ENCODE assay signal across 1 cellular context in the genomic region with DNA sequence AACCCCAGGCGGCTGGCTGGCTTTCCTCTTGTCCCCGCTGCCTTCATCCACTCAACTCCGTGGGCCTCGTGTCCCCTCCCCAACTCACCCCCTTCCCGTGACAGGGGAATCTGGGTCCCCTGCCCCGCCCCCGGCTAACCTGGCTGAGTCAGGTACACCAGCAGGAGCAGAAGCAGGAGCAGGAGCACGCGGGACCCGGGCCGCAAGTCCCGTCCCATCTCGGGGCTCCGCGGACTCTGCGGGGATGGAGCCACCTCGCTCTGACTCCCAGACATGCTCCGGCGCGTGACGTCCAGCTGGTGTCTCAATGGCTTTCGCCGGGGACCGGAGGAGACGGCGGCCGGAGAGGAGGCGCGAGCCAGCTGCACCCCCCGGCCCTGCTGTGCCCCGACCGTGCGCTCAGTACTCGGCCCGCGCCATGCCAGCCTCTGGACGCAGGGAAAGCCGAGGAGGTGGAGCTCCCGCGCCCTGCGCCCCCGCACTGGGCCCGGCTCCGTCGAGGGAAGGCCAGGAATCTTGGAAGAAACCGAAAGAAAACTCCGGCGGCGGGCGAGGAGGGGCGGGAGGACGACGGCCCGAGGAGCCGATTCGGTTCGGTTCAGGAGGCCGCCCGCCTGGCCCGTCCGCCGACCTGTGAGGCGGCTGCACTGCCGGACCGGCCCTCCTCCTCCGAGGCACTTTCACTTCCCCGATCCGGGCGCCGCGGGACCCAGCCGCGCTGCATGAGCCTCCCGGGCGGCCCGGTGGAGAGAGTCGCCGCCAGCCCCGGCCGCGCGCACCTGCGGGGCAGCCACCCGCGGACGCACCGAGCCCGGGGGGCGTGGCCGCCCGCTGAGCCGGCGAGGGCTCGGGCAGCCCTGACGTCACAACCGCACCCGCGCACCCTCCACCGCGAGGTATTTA.
TF ChIP-seq lines count a peak whose summit lies in the region.

TSS of gene CXCL16 (minus strand) at position 807 of the 903 bp plus-strand sequence. CDS start at position 218, 589 bp downstream.
A gene with protein sequence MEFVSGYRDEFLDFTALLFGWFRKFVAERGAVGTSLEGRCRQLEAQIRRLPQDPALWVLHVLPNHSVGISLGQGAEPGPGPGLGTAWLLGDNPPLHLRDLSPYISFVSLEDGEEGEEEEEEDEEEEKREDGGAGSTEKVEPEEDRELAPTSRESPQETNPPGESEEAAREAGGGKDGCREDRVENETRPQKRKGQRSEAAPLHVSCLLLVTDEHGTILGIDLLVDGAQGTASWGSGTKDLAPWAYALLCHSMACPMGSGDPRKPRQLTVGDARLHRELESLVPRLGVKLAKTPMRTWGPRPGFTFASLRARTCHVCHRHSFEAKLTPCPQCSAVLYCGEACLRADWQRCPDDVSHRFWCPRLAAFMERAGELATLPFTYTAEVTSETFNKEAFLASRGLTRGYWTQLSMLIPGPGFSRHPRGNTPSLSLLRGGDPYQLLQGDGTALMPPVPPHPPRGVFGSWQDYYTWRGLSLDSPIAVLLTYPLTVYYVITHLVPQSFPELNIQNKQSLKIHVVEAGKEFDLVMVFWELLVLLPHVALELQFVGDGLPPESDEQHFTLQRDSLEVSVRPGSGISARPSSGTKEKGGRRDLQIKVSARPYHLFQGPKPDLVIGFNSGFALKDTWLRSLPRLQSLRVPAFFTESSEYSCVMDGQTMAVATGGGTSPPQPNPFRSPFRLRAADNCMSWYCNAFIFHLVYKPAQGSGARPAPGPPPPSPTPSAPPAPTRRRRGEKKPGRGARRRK (plus strand): TSS at position 712 of the 903 bp plus-strand sequence. CDS start 716 bp downstream, outside the sequence.

TF ChIP-seq in HepG2, 621 proteins besides CTCF, POLR2A, EP300 and RAD21 (continued from another document and continues in another):
- TF ChIP-seq SPEN (CRISPR knock-in tag; IDR thresholded peaks at IDR 0.05; ENCODE audit: low read depth) (peak; percentile 63), IKZF4 (CRISPR knock-in tag; IDR thresholded peaks at IDR 0.05; ENCODE audit: borderline replicate concordance, low read depth, not compliant biosample characterization) (no peak), ZIK1 (CRISPR knock-in tag; IDR thresholded peaks at IDR 0.05; ENCODE audit: borderline replicate concordance, low read depth) (0 out of 2 replicates have a peak, but pooled peaks have one; percentile 65), ZXDC (CRISPR knock-in tag; IDR thresholded peaks at IDR 0.05) (0 out of 2 replicates have a peak, but pooled peaks have one; percentile 19), YY1 (IDR thresholded peaks at IDR 0.05; ENCODE audit: insufficient read depth, insufficient replicate concordance, low read depth, low read length) (peak; percentile 6), HDAC1 (CRISPR knock-in tag; IDR thresholded peaks at IDR 0.05) (peak; percentile 18; the same call in 1 of the 2 replicates), KAT7 (CRISPR knock-in tag; IDR thresholded peaks at IDR 0.05; ENCODE audit: borderline replicate concordance) (peak; percentile 42; the same call in 1 of the 2 replicates), ZFP1 (CRISPR knock-in tag; IDR thresholded peaks at IDR 0.05) (no peak), ATF7-NPFF (CRISPR knock-in tag; IDR thresholded peaks at IDR 0.05; ENCODE audit: low read depth) (peak; percentile 25; the same call in 1 of the 2 replicates), MIER2 (CRISPR knock-in tag; IDR thresholded peaks at IDR 0.05) (no peak), SNAPC2 (CRISPR knock-in tag; IDR thresholded peaks at IDR 0.05) (no peak), HCFC1 (IDR thresholded peaks at IDR 0.05; ENCODE audit: low read depth, low read length) (no peak), ZNF660 (CRISPR knock-in tag; IDR thresholded peaks at IDR 0.05; ENCODE audit: borderline replicate concordance, low read depth) (no peak), CENPX (CRISPR knock-in tag; IDR thresholded peaks at IDR 0.05) (no peak), FOSL1 (CRISPR knock-in tag; IDR thresholded peaks at IDR 0.05; ENCODE audit: borderline replicate concordance) (no peak), ZNF180 (CRISPR knock-in tag; IDR thresholded peaks at IDR 0.05; ENCODE audit: borderline replicate concordance, low read depth) (no peak), CREB1 (IDR thresholded peaks at IDR 0.05) (peak; percentile 87), CREB1 (CRISPR knock-in tag; IDR thresholded peaks at IDR 0.05) (no peak), FOXA1 (IDR thresholded peaks at IDR 0.05) (no peak), FOXA1 (CRISPR knock-in tag; IDR thresholded peaks at IDR 0.05) (no peak), ZBTB43 (CRISPR knock-in tag; conservative IDR thresholded peaks at IDR 0.05) (no peak), ZNF567 (CRISPR knock-in tag; IDR thresholded peaks at IDR 0.05; ENCODE audit: borderline replicate concordance) (no peak), ZNF512B (CRISPR knock-in tag; IDR thresholded peaks at IDR 0.05; ENCODE audit: borderline replicate concordance) (0 out of 2 replicates have a peak, but pooled peaks have one; percentile 24), ATF7 (IDR thresholded peaks at IDR 0.05) (no peak), ATF7 (CRISPR knock-in tag; IDR thresholded peaks at IDR 0.05) (peak; percentile 64; the same call in 1 of the 2 replicates), TARDBP (CRISPR knock-in tag; IDR thresholded peaks at IDR 0.05) (peak; percentile 59; the same call in 1 of the 2 replicates), DRAP1 (CRISPR knock-in tag; IDR thresholded peaks at IDR 0.05) (no peak), ZNF10 (CRISPR knock-in tag; IDR thresholded peaks at IDR 0.05; ENCODE audit: borderline replicate concordance, low read depth) (no peak), ZNF235 (CRISPR knock-in tag; IDR thresholded peaks at IDR 0.05; ENCODE audit: borderline replicate concordance) (0 out of 2 replicates have a peak, but pooled peaks have one; percentile 32), RFX3 (CRISPR knock-in tag; IDR thresholded peaks at IDR 0.05) (no peak), AHR (CRISPR knock-in tag; IDR thresholded peaks at IDR 0.05) (0 out of 2 replicates have a peak, but pooled peaks have one; percentile 62), ZBTB40 (IDR thresholded peaks at IDR 0.05) (no peak), ZBTB40 (CRISPR knock-in tag; IDR thresholded peaks at IDR 0.05) (0 out of 2 replicates have a peak, but pooled peaks have one; percentile 34), ZNF383 (CRISPR knock-in tag; IDR thresholded peaks at IDR 0.05; ENCODE audit: borderline replicate concordance) (peak; percentile 67; the same call in 1 of the 2 replicates)
- TF ChIP-seq, protein P1, sequence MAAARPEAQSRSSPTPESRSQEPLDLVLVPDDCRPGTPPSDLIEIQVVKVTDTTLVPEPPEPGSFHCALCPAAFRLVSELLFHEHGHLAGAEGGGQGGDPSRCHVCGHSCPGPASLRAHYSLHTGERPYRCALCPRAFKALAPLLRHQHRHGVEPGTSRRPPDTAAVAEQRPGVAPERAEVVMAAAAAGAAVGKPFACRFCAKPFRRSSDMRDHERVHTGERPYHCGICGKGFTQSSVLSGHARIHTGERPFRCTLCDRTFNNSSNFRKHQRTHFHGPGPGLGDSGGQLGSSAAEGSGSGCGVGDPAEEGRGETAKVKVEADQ (CRISPR knock-in tag; IDR thresholded peaks at IDR 0.05; ENCODE audit: borderline replicate concordance), result peak; percentile 61; the same call in 1 of the 2 replicates
